ENCODE assay signal across 14 cellular contexts in the genomic region with DNA sequence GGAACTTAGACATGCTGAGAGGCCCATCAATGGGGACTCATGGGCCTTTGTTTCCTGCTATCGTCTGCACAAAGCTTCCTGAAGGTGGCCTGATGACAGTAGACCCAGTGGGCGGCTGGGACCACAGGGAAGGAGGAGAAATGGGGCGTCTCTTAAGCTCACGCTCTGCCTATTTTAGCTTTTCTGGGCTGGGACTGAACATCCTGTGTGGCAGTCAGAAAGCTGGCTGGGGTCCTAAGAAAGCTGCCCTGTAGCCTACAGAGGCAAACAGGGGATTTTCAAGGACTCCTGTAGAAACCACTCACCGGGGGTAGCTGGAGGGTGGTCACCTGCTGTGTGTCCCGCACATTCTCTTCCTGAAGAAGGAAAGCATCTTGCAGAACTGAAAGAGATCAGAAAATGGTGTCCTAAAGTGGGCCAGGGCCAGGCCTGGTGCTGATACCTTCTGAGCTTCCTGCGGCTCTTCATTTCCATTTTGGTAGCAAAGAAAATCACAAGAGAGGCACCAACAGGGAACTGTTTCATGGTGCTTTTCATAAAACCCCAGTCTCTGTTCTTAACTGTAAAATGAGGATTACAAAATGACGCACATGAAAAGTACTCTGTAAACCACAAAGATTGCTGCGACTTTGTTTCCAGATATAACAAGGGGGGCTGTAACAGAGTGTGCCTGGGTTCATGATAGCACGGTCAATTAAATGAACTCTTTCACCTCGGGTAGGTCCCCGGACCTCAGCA. TPM values are rescaled to one million over a fixed set of nuclear protein-coding genes. Genes with fewer than 3 reads are reported as not detected.
DNase-seq lines count a peak whose midpoint lies in the region; ATAC-seq lines count a peak whose summit lies in the region.
"Had no signal": no experiment of that assay in that cellular context is flagged by ENCODE, and none has a peak within 500 bp of the region (broad histone marks: within the 10 kb centered on the region; RNA-seq: fewer than 3 reads in every experiment).

No MANE protein-coding gene starts in this region.

- H3K27ac Mint-ChIP-seq in activated naive CD4-positive, alpha-beta T cell treated with anti-CD3 and anti-CD28 coated beads, Interleukin-2, amount 50 U/mL, for 72 hours = peak overlapping the region; percentile 55 to 62
- H3K27ac Mint-ChIP-seq: stimulated activated naive CD8-positive, alpha-beta T cell treated with anti-CD3 and anti-CD28 coated beads, Interleukin-15, Interleukin-2, amounts not matched to agents 100 ng/mL and 50 ng/mL, for 24 hours had no signal

- peaks cover 18 to 23% of the 10 kb centered on the region in 2 donors for H3K36me3 Mint-ChIP-seq in activated naive CD4-positive, alpha-beta T cell treated with anti-CD3 and anti-CD28 coated beads, Interleukin-2, amount 50 U/mL, for 72 hours
- peaks cover 27% of the 10 kb centered on the region for H3K36me3 Mint-ChIP-seq in activated T-cell treated with anti-CD3 and anti-CD28 coated beads, Interleukin-2, amount 50 U/mL, for 4 hours (ENCODE audit: insufficient read depth)

- H3K27me3 Mint-ChIP-seq in activated T-cell treated with anti-CD3 and anti-CD28 coated beads, Interleukin-2, amount 50 U/mL, for 4 hours (ENCODE audit: low read depth) = no peaks in the 10 kb centered on the region
- H3K27me3 Mint-ChIP-seq: brain; stimulated activated naive CD8-positive, alpha-beta T cell treated with anti-CD3 and anti-CD28 coated beads, Interleukin-15, Interleukin-2, amounts not matched to agents 100 ng/mL and 50 ng/mL, for 24 hours had no signal

- peak overlapping the region; percentile 48 for H3K4me3 ChIP-seq in thymus (ENCODE audit: low read length)
- H3K4me3 ChIP-seq: smooth muscle cell had no signal

- H3K4me1 Mint-ChIP-seq in activated T-cell treated with anti-CD3 and anti-CD28 coated beads, Interleukin-2, amount 50 U/mL, for 4 hours (ENCODE audit: low read depth) = no peaks in the 10 kb centered on the region

- no peak overlapping the region for H3K4me3 Mint-ChIP-seq in activated T-cell treated with anti-CD3 and anti-CD28 coated beads, Interleukin-2, amount 50 U/mL, for 4 hours
- H3K4me3 Mint-ChIP-seq: brain; stimulated activated naive CD8-positive, alpha-beta T cell treated with anti-CD3 and anti-CD28 coated beads, Interleukin-15, Interleukin-2, amounts not matched to agents 100 ng/mL and 50 ng/mL, for 24 hours had no signal

- H3K27me3 ChIP-seq in thymus (ENCODE audit: control insufficient read depth, insufficient read depth) = no peaks in the 10 kb centered on the region

- DNase-seq in activated naive CD4-positive, alpha-beta T cell treated with anti-CD3 and anti-CD28 coated beads, Interleukin-2, amount 50 U/mL, for 72 hours (ENCODE audit: low spot score in 2 of 2) = no peak
- no peak for DNase-seq in activated naive CD4-positive, alpha-beta T cell treated with Interleukin-2 at 50 U/mL for 16 hours
- no peak for DNase-seq in activated T-cell treated with anti-CD3 and anti-CD28 coated beads, Interleukin-2, amount 50 U/mL, for 4 hours
- no peak for DNase-seq in amygdala (lab: John Stamatoyannopoulos, UW)
- DNase-seq in NCI-H69 (lab: John Stamatoyannopoulos, UW) = no peak
- no peak for DNase-seq in NCI-H128 (lab: John Stamatoyannopoulos, UW; ENCODE audit: unreplicated experiment)
- DNase-seq: NCI-H2029 treated with DMSO at 0.1 percent for 48 hours had no signal

- peak; percentile 66 to 75 for ATAC-seq in activated naive CD4-positive, alpha-beta T cell treated with anti-CD3 and anti-CD28 coated beads, Interleukin-2, amount 50 U/mL, for 72 hours
- ATAC-seq in HG03064 (IDR thresholded peaks at IDR 0.05; ENCODE audit: low read depth, unreplicated experiment) = peak; percentile 49
- ATAC-seq in activated T-cell treated with anti-CD3 and anti-CD28 coated beads, Interleukin-2, amount 50 U/mL, for 4 hours = peak; percentile 73 to 76
- ATAC-seq: Panc1 had no signal

- H3K4me1 ChIP-seq in thymus (ENCODE audit: control insufficient read depth, insufficient read depth, low read length) = peaks cover 48% of the 10 kb centered on the region

- no peaks in the 10 kb centered on the region for H3K9me3 Mint-ChIP-seq in activated naive CD4-positive, alpha-beta T cell treated with anti-CD3 and anti-CD28 coated beads, Interleukin-2, amount 50 U/mL, for 72 hours
- no peaks in the 10 kb centered on the region for H3K9me3 Mint-ChIP-seq in activated T-cell treated with anti-CD3 and anti-CD28 coated beads, Interleukin-2, amount 50 U/mL, for 4 hours
- H3K9me3 Mint-ChIP-seq: brain; stimulated activated naive CD8-positive, alpha-beta T cell treated with anti-CD3 and anti-CD28 coated beads, Interleukin-15, Interleukin-2, amounts not matched to agents 100 ng/mL and 50 ng/mL, for 24 hours had no signal

- no peaks in the 10 kb centered on the region for H3K9me3 ChIP-seq in thymus (ENCODE audit: control insufficient read depth)

- H3K27ac ChIP-seq in thymus (ENCODE audit: low read depth) = peak overlapping the region; percentile 94
- H3K27ac ChIP-seq: VCaP had no signal

- 21% methylated on average over 12 of the region's 12 CpGs for WGBS in thymus

- H3K36me3 ChIP-seq in thymus (ENCODE audit: control insufficient read depth, insufficient read depth) = peaks cover 17% of the 10 kb centered on the region

RNA-seq across cellular contexts. Expression of gene ZNF496, which starts 8.6 kb away (rescaled TPM):
- total RNA-seq in activated naive CD4-positive, alpha-beta T cell treated with anti-CD3 and anti-CD28 coated beads, Interleukin-2, amount 50 U/mL, for 72 hours = 10 to 100 TPM in 1 of 2 donors, 1 to 10 TPM in 1; 4.8 to 14.5 TPM
- total RNA-seq in activated T-cell treated with anti-CD3 and anti-CD28 coated beads, Interleukin-2, amount 50 U/mL, for 4 hours = 10 to 100 TPM; 12.9 to 19.8 (median 17.6) TPM
- 40.0 TPM for polyA plus RNA-seq in thymus
